In the genomic region with DNA sequence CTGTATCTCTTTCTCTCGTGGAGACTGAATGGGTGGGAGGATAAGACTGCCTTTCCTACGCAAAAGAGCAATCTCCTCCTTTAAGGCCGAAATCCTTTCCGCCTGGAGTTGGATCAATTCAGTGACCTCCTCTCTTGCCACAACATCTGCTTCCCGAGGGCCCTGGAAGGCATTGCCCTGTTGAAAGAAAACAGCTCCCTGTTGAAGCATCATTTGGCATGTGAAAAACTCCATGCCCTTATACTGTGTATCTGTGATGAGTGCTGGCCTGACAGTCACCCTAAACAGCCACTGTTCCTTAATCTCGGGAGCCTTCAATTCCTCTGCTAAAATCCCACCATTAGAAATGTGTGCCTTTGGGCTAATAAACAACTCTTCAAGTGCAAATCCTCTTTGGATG, we compare ENCODE assay signal across 1 cellular context.
TF ChIP-seq lines count a peak whose summit lies in the region.

No MANE protein-coding gene starts in this region.

TF ChIP-seq in H1, 55 proteins besides CTCF, POLR2A, EP300 and RAD21:
- TF ChIP-seq BCL11A (IDR thresholded peaks at IDR 0.05; ENCODE audit: low read depth in 2 of 2, low read length in 2 of 2), result no peak
- no peak for TF ChIP-seq PHF8 (conservative IDR thresholded peaks at IDR 0.05; ENCODE audit: low read depth, low read length)
- TF ChIP-seq CHD2 (IDR thresholded peaks at IDR 0.05; ENCODE audit: low read length), result no peak
- no peak for TF ChIP-seq NRF1 (IDR thresholded peaks at IDR 0.05; ENCODE audit: low read depth, low read length)
- no peak for TF ChIP-seq BRCA1 (IDR thresholded peaks at IDR 0.05; ENCODE audit: low read depth, low read length)
- TF ChIP-seq SP4 (IDR thresholded peaks at IDR 0.05; ENCODE audit: low read length), result no peak
- TF ChIP-seq MAX (IDR thresholded peaks at IDR 0.05), result no peak
- TF ChIP-seq RBBP5 (IDR thresholded peaks at IDR 0.05; ENCODE audit: borderline replicate concordance, low read depth, low read length), result no peak
